In the genomic region with DNA sequence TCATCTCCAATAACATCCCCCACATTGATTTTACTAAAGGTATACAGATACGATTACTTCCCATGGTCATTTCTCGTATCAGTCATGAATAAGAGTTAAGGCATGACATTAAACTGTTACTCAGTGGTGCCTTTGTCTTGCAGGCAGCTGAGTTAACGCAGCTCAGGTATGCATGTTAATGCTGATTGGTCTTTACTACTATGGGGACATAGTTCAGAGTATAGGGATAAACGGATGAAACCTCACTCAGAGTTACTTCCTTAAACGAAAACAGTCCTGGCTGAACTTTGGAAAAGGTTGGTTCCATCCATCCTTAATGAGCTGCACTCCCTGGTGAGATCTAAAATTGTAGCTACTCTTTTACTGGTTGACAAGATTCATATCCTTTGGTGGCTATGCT, we compare ENCODE assay signal across 29 cellular contexts.
DNase-seq lines count a peak whose midpoint lies in the region; ATAC-seq, FAIRE-seq and TF ChIP-seq lines count a peak whose summit lies in the region.
"Had no signal": no experiment of that assay in that cellular context is flagged by ENCODE, and none has a peak within 500 bp of the region (broad histone marks: within the 10 kb centered on the region; RNA-seq: fewer than 3 reads in every experiment).

No MANE protein-coding gene starts in this region.

- no peak overlapping the region for H3K14ac ChIP-seq in H1 (ENCODE audit: insufficient read length)

- TF ChIP-seq POLR2A in H54 (IDR thresholded peaks at IDR 0.05; ENCODE audit: low read depth, low read length) (no peak), H1 (IDR thresholded peaks at IDR 0.05; ENCODE audit: control extremely low read depth in 1 of 2, low read depth in 2 of 2, low read length in 2 of 2) (no peak), body of pancreas (IDR thresholded peaks at IDR 0.05) (no peak)

- TF ChIP-seq CTCF in WTC11 (IDR thresholded peaks at IDR 0.05) (no peak), H1 (IDR thresholded peaks at IDR 0.05; ENCODE audit: control extremely low read depth in 1 of 3, insufficient read depth in 1 of 3, low read depth in 1 of 3, low read length in 3 of 3) (no peak), mucosa of descending colon (IDR thresholded peaks at IDR 0.05) (no peak), GM23338 (conservative IDR thresholded peaks at IDR 0.05; ENCODE audit: low read depth in 2 of 2) (no peak), body of pancreas (IDR thresholded peaks at IDR 0.05) (no peak)

- no peaks in the 10 kb centered on the region for H3F3A ChIP-seq in GM23338 (replicated peaks; ENCODE audit: low read depth)

- no peak overlapping the region for H3K56ac ChIP-seq in H1 (replicated peaks; ENCODE audit: insufficient read length, low read depth, low read length)

- no peaks in the 10 kb centered on the region for H3K23me2 ChIP-seq in H1 (ENCODE audit: low read depth, low read length)

- CTCF ChIA-PET in WTC11 (lab: Charles Lee) (interaction anchor here (1.1 kb wide), 1 partner anchor 18 kb away, joined by 5 read pairs; no protein-coding TSS in a partner anchor), H1 (lab: Charles Lee; ENCODE audit: partially characterized antibody) (interaction anchor here (0.6 to 2.1 kb wide), 7 partner anchors 9 to 1830 kb away, joined by 3 to 13 read pairs (median 6); no protein-coding TSS in a partner anchor)
- CTCF ChIA-PET in naive thymus-derived CD4-positive, alpha-beta T cell (lab: Charles Lee) = no interaction called here

- H4K91ac ChIP-seq in H1 (replicated peaks; ENCODE audit: insufficient read length, low read length) = no peak overlapping the region

- H4K20me1 ChIP-seq in H1 (replicated peaks in 1 of 2; ENCODE audit: control insufficient read depth in 1 of 2, insufficient read depth in 2 of 2, low read length in 2 of 2) = no peaks in the 10 kb centered on the region
- H4K20me1 ChIP-seq in GM23338 (replicated peaks; ENCODE audit: insufficient read depth) = no peaks in the 10 kb centered on the region
- H4K20me1 ChIP-seq: BLaER1 had no signal

- H3K4me2 ChIP-seq in H1 (ENCODE audit: insufficient read depth in 1 of 2, low read depth in 2 of 2, low read length in 2 of 2) (no peak overlapping the region), GM23338 (no peak overlapping the region)
- H3K4me2 ChIP-seq: BLaER1 had no signal

- POLR2A ChIA-PET in WTC11 (lab: Charles Lee) (no interaction called here), H1 (lab: Charles Lee; ENCODE audit: partially characterized antibody) (no interaction called here)
- POLR2A ChIA-PET in naive thymus-derived CD4-positive, alpha-beta T cell (lab: Charles Lee) = no interaction called here

- no peak overlapping the region for H2BK20ac ChIP-seq in H1 (ENCODE audit: low read length)

- no peak overlapping the region for H2BK5ac ChIP-seq in H1 (ENCODE audit: low read depth, low read length)

- H2BK12ac ChIP-seq in H1 (ENCODE audit: low read depth, low read length) = no peak overlapping the region

- peak; percentile 61 for FAIRE-seq in H54 (lab: Jason Lieb, UNC)
- FAIRE-seq in H1 (lab: Jason Lieb, UNC) = no peak
- FAIRE-seq: A204.1, GM12878, GM12892, GM18507 had no signal

- no peak overlapping the region for H3K4ac ChIP-seq in H1 (replicated peaks; ENCODE audit: insufficient read length, low read depth, low read length)

- H3K27ac ChIP-seq in H1 (ENCODE audit: low read depth, low read length) (no peak overlapping the region), GM23338 (ENCODE audit: low read depth) (no peak overlapping the region), body of pancreas (no peak overlapping the region)
- no peak overlapping the region for H3K27ac ChIP-seq in naive thymus-derived CD4-positive, alpha-beta T cell (ENCODE audit: low read depth, low read length)
- H3K27ac ChIP-seq: BLaER1 had no signal

- no peaks in the 10 kb centered on the region for H3K27me3 ChIP-seq in H1 (replicated peaks in 1 of 4; ENCODE audit: control insufficient read depth in 3 of 4, extremely low read depth in 1 of 4, insufficient read depth in 3 of 4, low read length in 3 of 4)
- no peaks in the 10 kb centered on the region for H3K27me3 ChIP-seq in GM23338 (ENCODE audit: insufficient read depth)
- no peaks in the 10 kb centered on the region for H3K27me3 ChIP-seq in naive thymus-derived CD4-positive, alpha-beta T cell (ENCODE audit: control insufficient read depth in 2 of 2, insufficient read depth in 2 of 2, low read length in 2 of 2)
- H3K27me3 ChIP-seq in body of pancreas = no peaks in the 10 kb centered on the region
- H3K27me3 ChIP-seq: BE2C, BLaER1 had no signal

- H3K4me1 Mint-ChIP-seq in WTC11 (peaks cover 8% of the 10 kb centered on the region), GM23338 (peaks cover 4% of the 10 kb centered on the region; the same call in 1 of the 3 replicates)
- no peaks in the 10 kb centered on the region for H3K4me1 Mint-ChIP-seq in naive thymus-derived CD4-positive, alpha-beta T cell
- H3K4me1 Mint-ChIP-seq: CD4-positive, alpha-beta memory T cell; CD4-positive, CD25-positive, alpha-beta regulatory T cell; CD8-positive, alpha-beta memory T cell had no signal

- H3K79me1 ChIP-seq in H1 (ENCODE audit: low read depth, low read length) = no peaks in the 10 kb centered on the region

- ATAC-seq in WTC11 (peak; percentile 48), mucosa of descending colon (peak; percentile 92), GM23338 (no peak), body of pancreas (no peak)
- ATAC-seq in naive thymus-derived CD4-positive, alpha-beta T cell = no peak
- ATAC-seq: GM12878 had no signal

- no peak overlapping the region for H3K18ac ChIP-seq in H1 (ENCODE audit: extremely low read depth, low read length)

- TF ChIP-seq EP300 in H1 (IDR thresholded peaks at IDR 0.05; ENCODE audit: borderline replicate concordance in 1 of 2, low read depth in 2 of 2, low read length in 2 of 2) = no peak

- H3K9me2 ChIP-seq in GM23338 (ENCODE audit: insufficient read depth) = no peaks in the 10 kb centered on the region

- no peak overlapping the region for H3K23ac ChIP-seq in H1 (ENCODE audit: insufficient read length)

- peaks cover 5% of the 10 kb centered on the region; the same call in 1 of the 2 replicates for H3K36me3 Mint-ChIP-seq in WTC11
- no peaks in the 10 kb centered on the region for H3K36me3 Mint-ChIP-seq in GM23338 (ENCODE audit: low read depth)
- H3K36me3 Mint-ChIP-seq in naive thymus-derived CD4-positive, alpha-beta T cell = no peaks in the 10 kb centered on the region
- H3K36me3 Mint-ChIP-seq: CD14-positive monocyte; CD4-positive, alpha-beta memory T cell; CD4-positive, CD25-positive, alpha-beta regulatory T cell; CD8-positive, alpha-beta memory T cell had no signal

- H3K9me3 ChIP-seq in H1 (ENCODE audit: insufficient read depth in 2 of 2, low read depth in 1 of 2, low read length in 1 of 2) (no peaks in the 10 kb centered on the region), mucosa of descending colon (no peaks in the 10 kb centered on the region), body of pancreas (peaks cover 0 to 5% (median 0%) of the 10 kb centered on the region in 3 donors)
- no peaks in the 10 kb centered on the region for H3K9me3 ChIP-seq in naive thymus-derived CD4-positive, alpha-beta T cell (ENCODE audit: control insufficient read depth in 2 of 3, low read length in 3 of 3)
- H3K9me3 ChIP-seq: BE2C had no signal

- WGBS in H1 (ENCODE audit: extremely low coverage in 1 of 2, insufficient coverage in 1 of 2, insufficient read length in 1 of 2, insufficient replicate concordance in 2 of 2, low coverage in 1 of 2, low lambda C conversion rate in 2 of 2, missing lambda C conversion rate in 1 of 2), 2 experiments = 74% methylated on average over 5 of the region's 5 CpGs; no CpG with 5 or more reads in 1 of the 2 experiments
- WGBS in body of pancreas, 2 donors = 52 to 65% methylated on average over 5 of the region's 5 CpGs

- peak overlapping the region; percentile 66; the same call in 1 of the 2 replicates for H2AFZ ChIP-seq in H1 (ENCODE audit: low read length)
- no peak overlapping the region for H2AFZ ChIP-seq in GM23338

- H3K9me3 Mint-ChIP-seq in WTC11 = peaks cover 12% of the 10 kb centered on the region
- H3K9me3 Mint-ChIP-seq in GM23338 = no peaks in the 10 kb centered on the region; the same call in 2 of the 3 replicates
- peaks cover 0 to 15% (median 5%) of the 10 kb centered on the region in 11 donors for H3K9me3 Mint-ChIP-seq in naive thymus-derived CD4-positive, alpha-beta T cell

- H3K27ac Mint-ChIP-seq in WTC11 (no peak overlapping the region), GM23338 (no peak overlapping the region)
- no peak overlapping the region for H3K27ac Mint-ChIP-seq in naive thymus-derived CD4-positive, alpha-beta T cell
- H3K27ac Mint-ChIP-seq: CD14-positive monocyte; CD4-positive, alpha-beta memory T cell; CD4-positive, CD25-positive, alpha-beta regulatory T cell; CD8-positive, alpha-beta memory T cell had no signal

- no peaks in the 10 kb centered on the region for H3K79me2 ChIP-seq in H1 (ENCODE audit: control insufficient read depth in 1 of 2, insufficient read depth in 2 of 2, low read length in 2 of 2)
- H3K79me2 ChIP-seq in GM23338 (replicated peaks; ENCODE audit: insufficient read depth) = no peaks in the 10 kb centered on the region

- H2BK120ac ChIP-seq in H1 (replicated peaks; ENCODE audit: low read depth, low read length) = no peak overlapping the region

- H3K27me3 Mint-ChIP-seq in WTC11 (ENCODE audit: low read depth) = no peaks in the 10 kb centered on the region
- no peaks in the 10 kb centered on the region for H3K27me3 Mint-ChIP-seq in GM23338 (ENCODE audit: insufficient read depth, low read depth, poor library complexity)
- H3K27me3 Mint-ChIP-seq in naive thymus-derived CD4-positive, alpha-beta T cell = peaks cover 0 to 8% (median 4%) of the 10 kb centered on the region in 5 donors

- H3K36me3 ChIP-seq in H1 (ENCODE audit: control insufficient read depth in 2 of 4, insufficient read depth in 4 of 4, low read length in 3 of 4) = no peaks in the 10 kb centered on the region
- H3K36me3 ChIP-seq in mucosa of descending colon (ENCODE audit: low read depth) = no peaks in the 10 kb centered on the region
- no peaks in the 10 kb centered on the region for H3K36me3 ChIP-seq in GM23338 (ENCODE audit: insufficient read depth)
- no peaks in the 10 kb centered on the region for H3K36me3 ChIP-seq in naive thymus-derived CD4-positive, alpha-beta T cell (ENCODE audit: control insufficient read depth in 2 of 3, insufficient read depth in 3 of 3, low read length in 3 of 3)
- no peaks in the 10 kb centered on the region for H3K36me3 ChIP-seq in body of pancreas (replicated peaks in 1 of 2; ENCODE audit: insufficient read depth in 1 of 2, low read depth in 2 of 2)
- H3K36me3 ChIP-seq: BE2C, BLaER1 had no signal

- H2AK5ac ChIP-seq in H1 (ENCODE audit: low read depth, low read length) = no peak overlapping the region

- DNase-seq in H54 (ENCODE audit: insufficient read length, low spot score) (no peak), WTC11 (ENCODE audit: low spot score) (no peak), H1 (ENCODE audit: low read depth in 1 of 2, low spot score in 2 of 2) (no peak), mucosa of descending colon (no peak), GM23338 (ENCODE audit: low spot score) (no peak), body of pancreas (no peak), mucosa of gallbladder (ENCODE audit: low spot score) (no peak)
- no peak for DNase-seq in naive thymus-derived CD4-positive, alpha-beta T cell
- DNase-seq: 8988T; ACHN; BE2C; C1 segment of cervical spinal cord; CD4-positive, alpha-beta memory T cell; CD4-positive, CD25-positive, alpha-beta regulatory T cell; CD8-positive, alpha-beta memory T cell; COR-L47; DMS 273 treated with DMSO at 0.1 percent for 48 hours; DMS153; DMS53; DMS79; DND-41; EL; GDM1 had no signal

- no peak overlapping the region for H3K4me3 Mint-ChIP-seq in WTC11
- no peak overlapping the region for H3K4me3 Mint-ChIP-seq in GM23338
- H3K4me3 Mint-ChIP-seq in naive thymus-derived CD4-positive, alpha-beta T cell = no peak overlapping the region
- H3K4me3 Mint-ChIP-seq: CD14-positive monocyte; CD4-positive, alpha-beta memory T cell; CD4-positive, CD25-positive, alpha-beta regulatory T cell; CD8-positive, alpha-beta memory T cell had no signal

- intact Hi-C loops in mucosa of descending colon (cut with DNase I, micrococcal nuclease) (no loop called here), body of pancreas (cut with DNase I) (no loop called here)
- intact Hi-C loops in naive thymus-derived CD4-positive, alpha-beta T cell (cut with micrococcal nuclease) = no loop called here

- H3K9ac ChIP-seq in H1 (replicated peaks in 1 of 4; ENCODE audit: extremely low read depth in 1 of 4, low read depth in 3 of 4, low read length in 3 of 4) = no peak overlapping the region
- H3K9ac ChIP-seq: BLaER1 had no signal

- H3K4me3 ChIP-seq in H1 (ENCODE audit: extremely low read depth in 1 of 4, insufficient read depth in 2 of 4, low read depth in 3 of 4, low read length in 4 of 4) (no peak overlapping the region), mucosa of descending colon (no peak overlapping the region), GM23338 (no peak overlapping the region), body of pancreas (no peak overlapping the region)
- no peak overlapping the region for H3K4me3 ChIP-seq in naive thymus-derived CD4-positive, alpha-beta T cell (ENCODE audit: low read length)
- H3K4me3 ChIP-seq: BLaER1, GM12878 had no signal

- H3K4me1 ChIP-seq in H1 (replicated peaks in 1 of 4; ENCODE audit: control insufficient read depth in 3 of 4, insufficient read depth in 4 of 4, low read length in 3 of 4) = 0 out of 7 replicates have a peak, but pooled peaks cover 0 to 2% (median 0%) of the 10 kb centered on the region in 4 experiments
- no peaks in the 10 kb centered on the region for H3K4me1 ChIP-seq in mucosa of descending colon (ENCODE audit: low read depth)
- no peaks in the 10 kb centered on the region for H3K4me1 ChIP-seq in GM23338 (ENCODE audit: insufficient read depth)
- no peaks in the 10 kb centered on the region for H3K4me1 ChIP-seq in naive thymus-derived CD4-positive, alpha-beta T cell (ENCODE audit: control insufficient read depth in 2 of 2, insufficient read depth in 2 of 2, low read length in 2 of 2)
- no peaks in the 10 kb centered on the region for H3K4me1 ChIP-seq in body of pancreas
- H3K4me1 ChIP-seq: BE2C had no signal

- H4K5ac ChIP-seq in H1 (ENCODE audit: insufficient read length, low read depth, low read length) = no peak overlapping the region

- no peak overlapping the region for H4K8ac ChIP-seq in H1 (ENCODE audit: extremely low read depth, insufficient read depth, low read length)

- no peak overlapping the region for H2BK15ac ChIP-seq in H1 (ENCODE audit: low read length)

- no peak for TF ChIP-seq RAD21 in H1 (IDR thresholded peaks at IDR 0.05 in 1 of 2, conservative IDR thresholded peaks at IDR 0.05 in 1 of 2; ENCODE audit: low read depth in 2 of 2, low read length in 2 of 2)

Comparison
In these comparisons a context has a peak if more than half of its experiments do, and no peak if none do; other contexts are left out.
1. ATAC-seq: peak in WTC11 (single experiment) and mucosa of descending colon (single experiment); none in GM23338 (single experiment), naive thymus-derived CD4-positive, alpha-beta T cell (single experiment) and body of pancreas (single experiment).